ENCODE assay signal across 8 cellular contexts in genomic region chr1:155084722-155085503, GRCh38. TPM values are rescaled to one million over a fixed set of nuclear protein-coding genes. Genes with fewer than 3 reads are reported as not detected.
A peak's percentile ranks its signal among the peaks of the same experiment; 100 is the strongest.
DNase-seq lines count a peak whose midpoint lies in the region; ATAC-seq, FAIRE-seq and TF ChIP-seq lines count a peak whose summit lies in the region.

No MANE protein-coding gene starts in this region.

- DNase-seq in D721Med (ENCODE audit: insufficient read length, low spot score) (peak; percentile 98), NT2/D1 (ENCODE audit: low read depth, low spot score) (peak; percentile 99), endothelial cell (ENCODE audit: low spot score) (peak; percentile 95), mesothelial cell of epicardium (ENCODE audit: low spot score in 2 of 2, unreplicated experiment in 2 of 2) (peak; percentile 84 to 94)
- DNase-seq in activated CD8-positive, alpha-beta memory T cell treated with anti-CD3 and anti-CD28 coated beads, Interleukin-2, amount 50 U/mL, for 24 hours (ENCODE audit: extremely low read depth), result peak; percentile 73
- peak; percentile 84 to 85 for DNase-seq in stimulated activated CD8-positive, alpha-beta memory T cell treated with anti-CD3 and anti-CD28 coated beads, Interleukin-15, amount 100 ng/mL, for 4 hours (ENCODE audit: low read depth in 2 of 2)

- peaks cover 30% of the 10 kb centered on the region for H3K4me1 ChIP-seq in HUES6 (ENCODE audit: control insufficient read depth, insufficient read depth, low read length)
- H3K4me1 ChIP-seq in NT2/D1 (ENCODE audit: insufficient read depth, insufficient read length), result peaks cover 43% of the 10 kb centered on the region

- peaks cover 49% of the 10 kb centered on the region for H3K27me3 ChIP-seq in HUES6 (ENCODE audit: control insufficient read depth, insufficient read depth, low read length)
- H3K27me3 ChIP-seq in NT2/D1 (ENCODE audit: insufficient read depth, insufficient read length), result peaks cover 46% of the 10 kb centered on the region

- H3K4me1 Mint-ChIP-seq in endothelial cell (ENCODE audit: unreplicated experiment), result peaks cover 25% of the 10 kb centered on the region
- H3K4me1 Mint-ChIP-seq in mesothelial cell of epicardium, result peaks cover 39% of the 10 kb centered on the region

- H3K4me3 ChIP-seq in HUES6 (ENCODE audit: low read depth, low read length) (peak overlapping the region; percentile 84), NT2/D1 (ENCODE audit: insufficient read length, low read depth) (peak overlapping the region; percentile 63)

- peaks cover 31% of the 10 kb centered on the region for H3K27me3 Mint-ChIP-seq in endothelial cell (ENCODE audit: unreplicated experiment)
- peaks cover 33% of the 10 kb centered on the region for H3K27me3 Mint-ChIP-seq in mesothelial cell of epicardium (ENCODE audit: low read depth)

- H3K36me3 Mint-ChIP-seq in endothelial cell (ENCODE audit: low read depth, unreplicated experiment) (peaks cover 14% of the 10 kb centered on the region), mesothelial cell of epicardium (no peaks in the 10 kb centered on the region)

- no peak for FAIRE-seq in D721Med (lab: Jason Lieb, UNC)

- TF ChIP-seq CTCF in D721Med (IDR thresholded peaks at IDR 0.05; ENCODE audit: insufficient read depth, missing control alignments) (peak; percentile 100), endothelial cell (IDR thresholded peaks at IDR 0.05; ENCODE audit: unreplicated experiment) (peak; percentile 79), mesothelial cell of epicardium (IDR thresholded peaks at IDR 0.05; ENCODE audit: unreplicated experiment) (peak; percentile 91)

- H3K9me3 ChIP-seq in HUES6 (ENCODE audit: control insufficient read depth, insufficient read depth, low read depth, low read length), result no peaks in the 10 kb centered on the region
- H3K9me3 ChIP-seq in NT2/D1 (ENCODE audit: insufficient read depth, low read length), result no peaks in the 10 kb centered on the region

- no peak overlapping the region for H3K27ac ChIP-seq in HUES6 (ENCODE audit: low read depth, low read length)

- no peaks in the 10 kb centered on the region for H3K36me3 ChIP-seq in HUES6 (ENCODE audit: control insufficient read depth, insufficient read depth, low read length)
- H3K36me3 ChIP-seq in NT2/D1 (ENCODE audit: insufficient read depth, insufficient read length, low read length), result no peaks in the 10 kb centered on the region

- H3K9ac ChIP-seq in HUES6 (ENCODE audit: low read length), result no peak overlapping the region
- H3K9ac ChIP-seq in NT2/D1 (ENCODE audit: insufficient read length, low read depth), result peak overlapping the region; percentile 77

- H3K4me3 Mint-ChIP-seq in endothelial cell (ENCODE audit: unreplicated experiment) (peak overlapping the region; percentile 92), mesothelial cell of epicardium (peak overlapping the region; percentile 96)

- H3K27ac Mint-ChIP-seq in endothelial cell (ENCODE audit: unreplicated experiment) (peak overlapping the region; percentile 82), mesothelial cell of epicardium (peak overlapping the region; percentile 98)

- peak; percentile 72 for ATAC-seq in GM21447 (IDR thresholded peaks at IDR 0.05; ENCODE audit: unreplicated experiment)

- no peaks in the 10 kb centered on the region for H3K9me3 Mint-ChIP-seq in endothelial cell (ENCODE audit: unreplicated experiment)
- no peaks in the 10 kb centered on the region for H3K9me3 Mint-ChIP-seq in mesothelial cell of epicardium

RNA-seq across cellular contexts. Expression of gene EFNA3, which starts 6.3 kb away (rescaled TPM):
- total RNA-seq in endothelial cell (ENCODE audit: unreplicated experiment) (9.6 TPM), mesothelial cell of epicardium (14.6 to 17.8 TPM (median 15.4 TPM) in 3 replicates)

RNA-seq across cellular contexts. Expression of gene EFNA4, which starts 21.4 kb away (rescaled TPM):
- 25.2 TPM for total RNA-seq in endothelial cell (ENCODE audit: unreplicated experiment)
- total RNA-seq in mesothelial cell of epicardium, result 30.8 to 31.2 TPM (median 30.9 TPM) in 3 replicates

RNA-seq across cellular contexts. Expression of gene ADAM15, which starts 33.8 kb away (rescaled TPM):
- total RNA-seq in endothelial cell (ENCODE audit: unreplicated experiment) (382 TPM), mesothelial cell of epicardium (32.7 to 36.1 TPM (median 36.1 TPM) in 3 replicates)

RNA-seq across cellular contexts. Expression of gene EFNA1, which starts 42.8 kb away (rescaled TPM):
- total RNA-seq in endothelial cell (ENCODE audit: unreplicated experiment) (413 TPM), mesothelial cell of epicardium (92.4 to 94.8 TPM (median 93.1 TPM) in 3 replicates)

RNA-seq across cellular contexts. Expression of gene SLC50A1, which starts 50.7 kb away (rescaled TPM):
- total RNA-seq in endothelial cell (ENCODE audit: unreplicated experiment), result 43.9 TPM
- total RNA-seq in mesothelial cell of epicardium, result 25.6 to 33.5 TPM (median 25.9 TPM) in 3 replicates

Comparison
In these comparisons a context has a peak if more than half of its experiments do, and no peak if none do; other contexts are left out.
1. RNA of gene ADAM15, which starts 33.8 kb away (total RNA-seq): 382 TPM in endothelial cell (single experiment); 32.7 to 36.1 TPM in mesothelial cell of epicardium; every median in the first group is over 10 times any median in the second.
2. Peak in every context shown above with its lines, with median percentiles within 50 percentile points of each other: DNase-seq and CTCF ChIP-seq.